23 cellular contexts compared by ENCODE assay signal in genomic region chr1:54653036-54653435, GRCh38. TPM values are rescaled to one million over a fixed set of nuclear protein-coding genes. Genes with fewer than 3 reads are reported as not detected.
"Had no signal": no experiment of that assay in that cellular context is flagged by ENCODE, and none has a peak within 500 bp of the region (broad histone marks: within the 10 kb centered on the region; RNA-seq: fewer than 3 reads in every experiment).

No MANE protein-coding gene starts in this region.

- H3K4me3 Mint-ChIP-seq: activated T-helper 1 cell treated with anti-CD3 and anti-CD28 coated beads, Interleukin-12 subunit alpha, Interleukin-12 subunit beta, Interleukin-2, Interleukin-4 antibody, amounts not matched to agents 30 ng/mL and 10 ng/mL and 1 ng/mL, durations not matched to agents 14 hours and 24 hours and 36 hours; natural killer cell; T-helper 2 cell treated with Interferon-gamma antibody and Interleukin-4, amounts not matched to agents 5 μg/mL and 100 μg/mL, for 36 hours had no signal

- DNase-seq: activated CD4-positive, alpha-beta T cell treated with anti-CD3 and anti-CD28 coated beads, Interleukin-2, amount 50 U/mL, for 1 hour; activated CD4-positive, CD25-positive, alpha-beta regulatory T cell; activated naive CD4-positive, alpha-beta T cell; gastrocnemius medialis; heart right ventricle; left lung; mucosa of descending colon; natural killer cell; occipital lobe; stimulated activated CD4-positive, alpha-beta T cell treated with anti-CD3 and anti-CD28 coated beads, Interleukin-4, amount 100 ng/mL, for 4 hours; stimulated activated CD8-positive, alpha-beta memory T cell treated with anti-CD3 and anti-CD28 coated beads, Interleukin-4, amount 100 ng/mL, for 48 hours; stimulated activated naive CD8-positive, alpha-beta T cell treated with anti-CD3 and anti-CD28 coated beads, Interleukin-15, Interleukin-2, amounts not matched to agents 100 U/mL and 50 U/mL, for 24 hours; trophoblast cell had no signal

- H3K9me3 Mint-ChIP-seq: natural killer cell had no signal

- H3K9me3 ChIP-seq: mucosa of descending colon had no signal

- H3K36me3 ChIP-seq: gastrocnemius medialis, left lung, right atrium auricular region had no signal

- H3K27ac ChIP-seq: ascending aorta, epithelial cell of prostate, gastrocnemius medialis, heart right ventricle, left lung, right atrium auricular region, skin epidermis had no signal

- H3K4me1 Mint-ChIP-seq: natural killer cell had no signal

- H3K4me3 ChIP-seq: ascending aorta, gastrocnemius medialis, heart right ventricle, left lung, mucosa of descending colon, right atrium auricular region, skin epidermis had no signal

- ATAC-seq: gastrocnemius medialis; left lung; mucosa of descending colon; natural killer cell; stimulated activated naive CD8-positive, alpha-beta T cell treated with anti-CD3 and anti-CD28 coated beads, Interleukin-15, Interleukin-2, amounts not matched to agents 100 U/mL and 50 U/mL, for 24 hours had no signal

- H3K27me3 Mint-ChIP-seq: progenitor cell of endocrine pancreas had no signal

- H3K27me3 ChIP-seq: ascending aorta, gastrocnemius medialis, heart right ventricle, left lung, right atrium auricular region had no signal

- H3K27ac Mint-ChIP-seq: activated T-helper 1 cell treated with anti-CD3 and anti-CD28 coated beads, Interleukin-12 subunit alpha, Interleukin-12 subunit beta, Interleukin-2, Interleukin-4 antibody, amounts not matched to agents 30 ng/mL and 10 ng/mL and 1 ng/mL, durations not matched to agents 14 hours and 24 hours and 36 hours; natural killer cell; progenitor cell of endocrine pancreas; T-helper 2 cell treated with Interferon-gamma antibody and Interleukin-4, amounts not matched to agents 5 μg/mL and 100 μg/mL, for 36 hours had no signal

- H3K36me3 Mint-ChIP-seq: natural killer cell had no signal

- H3K4me1 ChIP-seq: ascending aorta, gastrocnemius medialis, right atrium auricular region had no signal

RNA-seq across cellular contexts. Expression of gene MROH7, which starts 11.4 kb away (rescaled TPM):
- total RNA-seq: activated CD8-positive, alpha-beta memory T cell treated with anti-CD3 and anti-CD28 coated beads for 36 hours; activated T-helper 1 cell treated with anti-CD3 and anti-CD28 coated beads, Interleukin-12 subunit alpha, Interleukin-12 subunit beta, Interleukin-2, Interleukin-4 antibody, amounts not matched to agents 30 ng/mL and 10 ng/mL and 1 ng/mL, durations not matched to agents 14 hours and 24 hours and 36 hours had no signal

RNA-seq across cellular contexts. Expression of gene FAM151A, which starts 29.7 kb away (rescaled TPM):
- total RNA-seq: activated CD8-positive, alpha-beta memory T cell treated with anti-CD3 and anti-CD28 coated beads for 36 hours; activated T-helper 1 cell treated with anti-CD3 and anti-CD28 coated beads, Interleukin-12 subunit alpha, Interleukin-12 subunit beta, Interleukin-2, Interleukin-4 antibody, amounts not matched to agents 30 ng/mL and 10 ng/mL and 1 ng/mL, durations not matched to agents 14 hours and 24 hours and 36 hours; ascending aorta; chondrocyte; dermis microvascular lymphatic vessel endothelial cell; gastrocnemius medialis; left lung; natural killer cell; occipital lobe; progenitor cell of endocrine pancreas had no signal
